Comparison of ENCODE assay signal across 20 cellular contexts in genomic region chr1:239755513-239755912, GRCh38.
DNase-seq lines count a peak whose midpoint lies in the region; ATAC-seq and TF ChIP-seq lines count a peak whose summit lies in the region.
"Had no signal": no experiment of that assay in that cellular context is flagged by ENCODE, and none has a peak within 500 bp of the region (broad histone marks: within the 10 kb centered on the region; RNA-seq: fewer than 3 reads in every experiment).

No MANE protein-coding gene starts in this region.

- no peak overlapping the region for H3K27ac ChIP-seq in GM23338 (ENCODE audit: low read depth)
- no peak overlapping the region; the same call in 1 of the 2 replicates for H3K27ac ChIP-seq in HEK293 (ENCODE audit: extremely low read depth, low read depth, low read length)
- H3K27ac ChIP-seq in PC-3 (ENCODE audit: low read length), result no peak overlapping the region
- H3K27ac ChIP-seq in hepatocyte, result no peak overlapping the region
- H3K27ac ChIP-seq: 22Rv1; A549; BLaER1 treated with 17β-estradiol and CSF1 and Interleukin-3, amounts not matched to agents 10 nM and 100 nM; C4-2B had no signal

- H3K36me3 ChIP-seq in GM23338 (ENCODE audit: insufficient read depth) (no peaks in the 10 kb centered on the region), HEK293 (ENCODE audit: control insufficient read depth in 2 of 2, insufficient read depth in 1 of 2, low read length in 2 of 2) (no peaks in the 10 kb centered on the region), PC-3 (ENCODE audit: low read depth, low read length) (no peaks in the 10 kb centered on the region), hepatocyte (replicated peaks; ENCODE audit: insufficient read depth, low read depth) (no peaks in the 10 kb centered on the region)
- H3K36me3 ChIP-seq: BLaER1 treated with 17β-estradiol and CSF1 and Interleukin-3, amounts not matched to agents 10 nM and 100 nM had no signal

- DNase-seq in GM23338 (ENCODE audit: low spot score) (no peak), PC-3 (no peak), hepatocyte (ENCODE audit: low spot score) (no peak), NOMO-1 treated with DMSO at 0.1 percent for 48 hours (lab: John Stamatoyannopoulos, UW; ENCODE audit: unreplicated experiment) (no peak), mucosa of gallbladder (ENCODE audit: low spot score) (no peak)
- DNase-seq in activated CD8-positive, alpha-beta T cell treated with anti-CD3 and anti-CD28 coated beads, Interleukin-2, amount 10 ng/mL, durations not matched to agents 7 days and 5 days, result no peak
- DNase-seq: AML-193; Caco-2; Calu3; CD4-positive, alpha-beta T cell; CD8-positive, alpha-beta T cell; DMS79 treated with DMSO at 0.1 percent for 48 hours; GF-D8 had no signal

- H3K36me3 Mint-ChIP-seq in GM23338 (ENCODE audit: low read depth), result no peaks in the 10 kb centered on the region
- no peaks in the 10 kb centered on the region for H3K36me3 Mint-ChIP-seq in activated CD8-positive, alpha-beta T cell treated with anti-CD3 and anti-CD28 coated beads, Interleukin-2, amount 10 ng/mL, durations not matched to agents 7 days and 5 days (ENCODE audit: low read depth)
- H3K36me3 Mint-ChIP-seq: CD8-positive, alpha-beta T cell had no signal

- H2AFZ ChIP-seq in GM23338, result no peak overlapping the region
- H2AFZ ChIP-seq in PC-3 (ENCODE audit: low read length), result no peak overlapping the region
- no peak overlapping the region for H2AFZ ChIP-seq in hepatocyte

- peaks cover 1% of the 10 kb centered on the region for H3K27me3 Mint-ChIP-seq in GM23338 (ENCODE audit: insufficient read depth, low read depth, poor library complexity)
- no peaks in the 10 kb centered on the region for H3K27me3 Mint-ChIP-seq in activated CD8-positive, alpha-beta T cell treated with anti-CD3 and anti-CD28 coated beads, Interleukin-2, amount 10 ng/mL, durations not matched to agents 7 days and 5 days (ENCODE audit: low read depth)
- H3K27me3 Mint-ChIP-seq: B cell; CD4-positive, alpha-beta T cell had no signal

- H3K27me3 ChIP-seq in GM23338 (ENCODE audit: insufficient read depth) (no peaks in the 10 kb centered on the region), PC-3 (ENCODE audit: low read length) (no peaks in the 10 kb centered on the region), hepatocyte (no peaks in the 10 kb centered on the region)
- H3K27me3 ChIP-seq: BLaER1 treated with 17β-estradiol and CSF1 and Interleukin-3, amounts not matched to agents 10 nM and 100 nM had no signal

- BruUV-seq in PC-3 (replicated peaks; lab: Mats Ljungman, UMichigan), result no TSS peak

- no peak for TF ChIP-seq CTCF in GM23338 (conservative IDR thresholded peaks at IDR 0.05; ENCODE audit: low read depth in 2 of 2)
- TF ChIP-seq CTCF in HEK293 (tag by site-specific recombination; IDR thresholded peaks at IDR 0.05), result no peak
- no peak for TF ChIP-seq CTCF in PC-3 (conservative IDR thresholded peaks at IDR 0.05; ENCODE audit: low read depth, low read length)
- no peak for TF ChIP-seq CTCF in hepatocyte (IDR thresholded peaks at IDR 0.05; ENCODE audit: poor library complexity)

- CTCF ChIA-PET in HEK293 (lab: Yijun Ruan, JAX) (interaction anchor here (0.5 to 2.1 kb wide), 4 partner anchors 9 to 142 kb away, joined by 3 to 9 read pairs (median 4); no protein-coding TSS in a partner anchor), PC-3 (lab: Charles Lee) (no interaction called here)
- CTCF ChIA-PET in activated CD8-positive, alpha-beta T cell treated with anti-CD3 and anti-CD28 coated beads, Interleukin-2, amount 10 ng/mL, durations not matched to agents 7 days and 5 days (lab: Charles Lee), result interaction anchor here (0.5 to 0.7 kb wide), 2 partner anchors 16 to 742 kb away, joined by 3 read pairs; no protein-coding TSS in a partner anchor

- peaks cover 19% of the 10 kb centered on the region for H3K4me1 Mint-ChIP-seq in GM23338
- H3K4me1 Mint-ChIP-seq in activated CD8-positive, alpha-beta T cell treated with anti-CD3 and anti-CD28 coated beads, Interleukin-2, amount 10 ng/mL, durations not matched to agents 7 days and 5 days (ENCODE audit: low read depth), result no peaks in the 10 kb centered on the region
- H3K4me1 Mint-ChIP-seq: B cell had no signal

- H3F3A ChIP-seq in GM23338 (replicated peaks; ENCODE audit: low read depth) (no peaks in the 10 kb centered on the region), PC-3 (ENCODE audit: low read length, unreplicated experiment) (no peaks in the 10 kb centered on the region)

- H3K9me2 ChIP-seq in GM23338 (ENCODE audit: insufficient read depth) (0 out of 2 replicates have a peak, but pooled peaks cover 7% of the 10 kb centered on the region), PC-3 (replicated peaks; ENCODE audit: low read length) (no peaks in the 10 kb centered on the region), hepatocyte (replicated peaks; ENCODE audit: insufficient read depth) (no peaks in the 10 kb centered on the region)

- H3K4me2 ChIP-seq in GM23338 (no peak overlapping the region), PC-3 (ENCODE audit: low read length) (peak overlapping the region; percentile 13), hepatocyte (peak overlapping the region; percentile 21)
- H3K4me2 ChIP-seq: A549; BLaER1 treated with 17β-estradiol and CSF1 and Interleukin-3, amounts not matched to agents 10 nM and 100 nM had no signal

- POLR2A ChIA-PET in HEK293 (lab: Yijun Ruan, JAX), result no interaction called here
- POLR2A ChIA-PET in PC-3 (lab: Charles Lee; ENCODE audit: unreplicated experiment), result interaction anchor here (0.7 kb wide), 1 partner anchor 80 kb away, joined by 4 read pairs; no protein-coding TSS in a partner anchor
- POLR2A ChIA-PET in activated CD8-positive, alpha-beta T cell treated with anti-CD3 and anti-CD28 coated beads, Interleukin-2, amount 10 ng/mL, durations not matched to agents 7 days and 5 days (lab: Charles Lee), result interaction anchor here (1.1 kb wide), 1 partner anchor 37 kb away, joined by 4 read pairs; no protein-coding TSS in a partner anchor

- H3K4me1 ChIP-seq in GM23338 (ENCODE audit: insufficient read depth), result peaks cover 12% of the 10 kb centered on the region
- peaks cover 43% of the 10 kb centered on the region for H3K4me1 ChIP-seq in HEK293 (ENCODE audit: control insufficient read depth, insufficient read depth, low read length)
- peaks cover 22% of the 10 kb centered on the region for H3K4me1 ChIP-seq in PC-3 (ENCODE audit: insufficient read depth, low read length)
- no peaks in the 10 kb centered on the region for H3K4me1 ChIP-seq in hepatocyte (ENCODE audit: insufficient read depth)
- H3K4me1 ChIP-seq: A549, Caco-2 had no signal

- no peaks in the 10 kb centered on the region for H3K9me3 ChIP-seq in HEK293 (ENCODE audit: control insufficient read depth, insufficient read depth, low read depth, low read length)
- H3K9me3 ChIP-seq in PC-3 (ENCODE audit: low read length), result no peaks in the 10 kb centered on the region
- no peaks in the 10 kb centered on the region for H3K9me3 ChIP-seq in hepatocyte (ENCODE audit: low read depth)
- H3K9me3 ChIP-seq: A549, Caco-2 had no signal

- no peak overlapping the region for H3K4me3 Mint-ChIP-seq in GM23338
- H3K4me3 Mint-ChIP-seq in activated CD8-positive, alpha-beta T cell treated with anti-CD3 and anti-CD28 coated beads, Interleukin-2, amount 10 ng/mL, durations not matched to agents 7 days and 5 days, result no peak overlapping the region
- H3K4me3 Mint-ChIP-seq: B cell; CD4-positive, alpha-beta T cell; CD8-positive, alpha-beta T cell had no signal

- no peak overlapping the region for H3K9ac ChIP-seq in PC-3 (ENCODE audit: low read length)
- H3K9ac ChIP-seq: BLaER1 treated with 17β-estradiol and CSF1 and Interleukin-3, amounts not matched to agents 10 nM and 100 nM had no signal

- no peaks in the 10 kb centered on the region for H3K79me2 ChIP-seq in GM23338 (replicated peaks; ENCODE audit: insufficient read depth)
- H3K79me2 ChIP-seq in PC-3 (ENCODE audit: low read length), result no peaks in the 10 kb centered on the region
- H3K79me2 ChIP-seq in hepatocyte, result no peaks in the 10 kb centered on the region

- no peak overlapping the region for H3K4me3 ChIP-seq in GM23338
- H3K4me3 ChIP-seq in HEK293 (ENCODE audit: low read depth, low read length), result no peak overlapping the region
- no peak overlapping the region for H3K4me3 ChIP-seq in PC-3 (ENCODE audit: low read length)
- H3K4me3 ChIP-seq in hepatocyte, result no peak overlapping the region
- H3K4me3 ChIP-seq: A549; BLaER1 treated with 17β-estradiol and CSF1 and Interleukin-3, amounts not matched to agents 10 nM and 100 nM had no signal

- H4K20me1 ChIP-seq in GM23338 (replicated peaks; ENCODE audit: insufficient read depth), result no peaks in the 10 kb centered on the region
- H4K20me1 ChIP-seq in PC-3 (ENCODE audit: low read length), result no peaks in the 10 kb centered on the region
- no peaks in the 10 kb centered on the region for H4K20me1 ChIP-seq in hepatocyte (ENCODE audit: insufficient read depth, poor library complexity, severe bottlenecking)
- H4K20me1 ChIP-seq: BLaER1 treated with 17β-estradiol and CSF1 and Interleukin-3, amounts not matched to agents 10 nM and 100 nM had no signal

- H3K9me3 Mint-ChIP-seq in GM23338, result no peaks in the 10 kb centered on the region
- no peaks in the 10 kb centered on the region for H3K9me3 Mint-ChIP-seq in activated CD8-positive, alpha-beta T cell treated with anti-CD3 and anti-CD28 coated beads, Interleukin-2, amount 10 ng/mL, durations not matched to agents 7 days and 5 days (ENCODE audit: insufficient read depth)

- intact Hi-C loops in PC-3 (cut with micrococcal nuclease), result no loop called here

- WGBS in hepatocyte (ENCODE audit: low lambda C conversion rate, missing lambda C conversion rate), result 67% methylated on average over 1 of the region's 1 CpG

- no peak overlapping the region for H3K27ac Mint-ChIP-seq in GM23338
- H3K27ac Mint-ChIP-seq in activated CD8-positive, alpha-beta T cell treated with anti-CD3 and anti-CD28 coated beads, Interleukin-2, amount 10 ng/mL, durations not matched to agents 7 days and 5 days, result no peak overlapping the region
- H3K27ac Mint-ChIP-seq: B cell; CD4-positive, alpha-beta T cell; CD8-positive, alpha-beta T cell had no signal

- ATAC-seq in GM23338 (peak; percentile 74), PC-3 (no peak), HG02763 (IDR thresholded peaks at IDR 0.05; ENCODE audit: unreplicated experiment) (no peak)
- ATAC-seq in activated CD8-positive, alpha-beta T cell treated with anti-CD3 and anti-CD28 coated beads, Interleukin-2, amount 10 ng/mL, durations not matched to agents 7 days and 5 days, result no peak
- ATAC-seq: A549; CD8-positive, alpha-beta T cell had no signal

TF ChIP-seq in GM23338, 12 proteins besides CTCF, POLR2A, EP300 and RAD21 (continues in another document):
- TF ChIP-seq STAT1 (IDR thresholded peaks at IDR 0.05; ENCODE audit: unreplicated experiment), result no peak

TF ChIP-seq in HEK293, 187 proteins besides CTCF, POLR2A, EP300 and RAD21:
- TF ChIP-seq ZNF626 (tag by site-specific recombination; IDR thresholded peaks at IDR 0.05) (no peak), ZNF184 (tag by site-specific recombination; IDR thresholded peaks at IDR 0.05) (no peak), ZNF510 (tag by site-specific recombination; IDR thresholded peaks at IDR 0.05; ENCODE audit: insufficient replicate concordance) (peak; percentile 49), GFI1B (tag by site-specific recombination; IDR thresholded peaks at IDR 0.05) (no peak), ZNF768 (tag by site-specific recombination; IDR thresholded peaks at IDR 0.05) (no peak), ZSCAN23 (tag by site-specific recombination; IDR thresholded peaks at IDR 0.05) (no peak)
